ENCODE assay signal across 1 cellular context in the genomic region with DNA sequence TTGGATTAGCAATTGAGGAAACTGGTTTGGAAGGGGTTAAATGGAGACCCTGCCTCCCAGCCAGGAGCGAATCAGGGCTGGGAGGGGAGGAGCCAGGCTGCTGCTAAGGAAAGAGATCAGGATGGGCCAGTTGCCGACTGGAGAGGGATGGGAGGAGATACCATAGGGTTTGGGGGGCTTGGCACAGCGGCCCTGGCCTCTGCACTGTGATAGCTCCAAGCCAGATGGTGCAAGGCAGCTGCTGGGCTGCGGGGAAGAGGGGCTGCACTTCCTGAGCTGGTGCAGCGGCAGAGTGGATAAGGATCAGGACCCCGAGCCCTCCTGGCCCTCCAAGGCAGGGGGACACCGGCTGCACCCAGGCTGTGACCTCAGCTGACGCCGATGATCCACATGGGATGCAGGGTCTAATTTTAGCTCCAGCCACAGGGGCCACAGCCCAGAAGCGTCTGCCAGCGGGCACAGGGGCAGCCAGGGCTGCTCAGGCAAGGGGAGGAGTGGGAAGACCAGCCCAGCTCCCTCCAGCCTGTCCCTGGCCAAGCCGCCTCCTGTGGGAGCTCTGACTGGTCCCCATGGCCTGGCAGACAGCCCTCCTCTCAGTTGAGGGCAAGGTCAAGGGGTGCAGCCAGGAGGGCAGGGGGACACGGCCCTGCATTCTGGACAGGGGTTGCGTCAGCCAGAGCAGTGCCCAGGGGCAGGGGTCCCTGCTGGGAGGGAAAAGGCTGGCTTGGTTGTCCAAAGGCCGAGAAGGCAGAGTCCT.
TF ChIP-seq lines count a peak whose summit lies in the region.

A gene with protein sequence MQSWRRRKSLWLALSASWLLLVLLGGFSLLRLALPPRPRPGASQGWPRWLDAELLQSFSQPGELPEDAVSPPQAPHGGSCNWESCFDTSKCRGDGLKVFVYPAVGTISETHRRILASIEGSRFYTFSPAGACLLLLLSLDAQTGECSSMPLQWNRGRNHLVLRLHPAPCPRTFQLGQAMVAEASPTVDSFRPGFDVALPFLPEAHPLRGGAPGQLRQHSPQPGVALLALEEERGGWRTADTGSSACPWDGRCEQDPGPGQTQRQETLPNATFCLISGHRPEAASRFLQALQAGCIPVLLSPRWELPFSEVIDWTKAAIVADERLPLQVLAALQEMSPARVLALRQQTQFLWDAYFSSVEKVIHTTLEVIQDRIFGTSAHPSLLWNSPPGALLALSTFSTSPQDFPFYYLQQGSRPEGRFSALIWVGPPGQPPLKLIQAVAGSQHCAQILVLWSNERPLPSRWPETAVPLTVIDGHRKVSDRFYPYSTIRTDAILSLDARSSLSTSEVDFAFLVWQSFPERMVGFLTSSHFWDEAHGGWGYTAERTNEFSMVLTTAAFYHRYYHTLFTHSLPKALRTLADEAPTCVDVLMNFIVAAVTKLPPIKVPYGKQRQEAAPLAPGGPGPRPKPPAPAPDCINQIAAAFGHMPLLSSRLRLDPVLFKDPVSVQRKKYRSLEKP (plus strand): TSS at position 129 of the 757 bp plus-strand sequence. CDS start 872 bp downstream, outside the sequence.

TF ChIP-seq in HepG2, 621 proteins besides CTCF, POLR2A, EP300 and RAD21 (continued from another document and continues in another):
- TF ChIP-seq KDM5B (CRISPR knock-in tag; IDR thresholded peaks at IDR 0.05; ENCODE audit: borderline replicate concordance): peak; percentile 39; the same call in 1 of the 2 replicates
- 0 out of 2 replicates have a peak, but pooled peaks have one; percentile 31 for TF ChIP-seq NR2C2 (CRISPR knock-in tag; IDR thresholded peaks at IDR 0.05; ENCODE audit: borderline replicate concordance)
- peak; percentile 81; the same call in 1 of the 2 replicates for TF ChIP-seq ESRRA (CRISPR knock-in tag; IDR thresholded peaks at IDR 0.05; ENCODE audit: low read depth)
- TF ChIP-seq PCBP1 (IDR thresholded peaks at IDR 0.05; ENCODE audit: borderline replicate concordance, low read depth, low read length): 0 out of 2 replicates have a peak, but pooled peaks have one; percentile 53
- TF ChIP-seq CENPX (CRISPR knock-in tag; IDR thresholded peaks at IDR 0.05): no peak
- peak; percentile 30; the same call in 1 of the 2 replicates for TF ChIP-seq MTA1 (CRISPR knock-in tag; IDR thresholded peaks at IDR 0.05; ENCODE audit: borderline replicate concordance)
- no peak; the same call in 1 of the 2 replicates for TF ChIP-seq RARA (CRISPR knock-in tag; IDR thresholded peaks at IDR 0.05)
- TF ChIP-seq ZNF292 (CRISPR knock-in tag; IDR thresholded peaks at IDR 0.05; ENCODE audit: borderline replicate concordance, low read depth): 0 out of 2 replicates have a peak, but pooled peaks have one; percentile 46
- TF ChIP-seq HNRNPLL (IDR thresholded peaks at IDR 0.05; ENCODE audit: low read depth, low read length, poor library complexity, severe bottlenecking): peak; percentile 42
- 0 out of 2 replicates have a peak, but pooled peaks have one; percentile 48 for TF ChIP-seq JUND (CRISPR knock-in tag; IDR thresholded peaks at IDR 0.05)
- TF ChIP-seq ZNF234 (CRISPR knock-in tag; conservative IDR thresholded peaks at IDR 0.05): no peak
- TF ChIP-seq SALL1 (CRISPR knock-in tag; IDR thresholded peaks at IDR 0.05): peak; percentile 35
- 0 out of 2 replicates have a peak, but pooled peaks have one; percentile 31 for TF ChIP-seq NFYB (CRISPR knock-in tag; IDR thresholded peaks at IDR 0.05)
- TF ChIP-seq, protein P1, sequence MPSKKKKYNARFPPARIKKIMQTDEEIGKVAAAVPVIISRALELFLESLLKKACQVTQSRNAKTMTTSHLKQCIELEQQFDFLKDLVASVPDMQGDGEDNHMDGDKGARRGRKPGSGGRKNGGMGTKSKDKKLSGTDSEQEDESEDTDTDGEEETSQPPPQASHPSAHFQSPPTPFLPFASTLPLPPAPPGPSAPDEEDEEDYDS (CRISPR knock-in tag; IDR thresholded peaks at IDR 0.05): 0 out of 2 replicates have a peak, but pooled peaks have one; percentile 23
- TF ChIP-seq, protein P2, sequence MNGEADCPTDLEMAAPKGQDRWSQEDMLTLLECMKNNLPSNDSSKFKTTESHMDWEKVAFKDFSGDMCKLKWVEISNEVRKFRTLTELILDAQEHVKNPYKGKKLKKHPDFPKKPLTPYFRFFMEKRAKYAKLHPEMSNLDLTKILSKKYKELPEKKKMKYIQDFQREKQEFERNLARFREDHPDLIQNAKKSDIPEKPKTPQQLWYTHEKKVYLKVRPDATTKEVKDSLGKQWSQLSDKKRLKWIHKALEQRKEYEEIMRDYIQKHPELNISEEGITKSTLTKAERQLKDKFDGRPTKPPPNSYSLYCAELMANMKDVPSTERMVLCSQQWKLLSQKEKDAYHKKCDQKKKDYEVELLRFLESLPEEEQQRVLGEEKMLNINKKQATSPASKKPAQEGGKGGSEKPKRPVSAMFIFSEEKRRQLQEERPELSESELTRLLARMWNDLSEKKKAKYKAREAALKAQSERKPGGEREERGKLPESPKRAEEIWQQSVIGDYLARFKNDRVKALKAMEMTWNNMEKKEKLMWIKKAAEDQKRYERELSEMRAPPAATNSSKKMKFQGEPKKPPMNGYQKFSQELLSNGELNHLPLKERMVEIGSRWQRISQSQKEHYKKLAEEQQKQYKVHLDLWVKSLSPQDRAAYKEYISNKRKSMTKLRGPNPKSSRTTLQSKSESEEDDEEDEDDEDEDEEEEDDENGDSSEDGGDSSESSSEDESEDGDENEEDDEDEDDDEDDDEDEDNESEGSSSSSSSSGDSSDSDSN (CRISPR knock-in tag; IDR thresholded peaks at IDR 0.05): peak; percentile 45; the same call in 1 of the 2 replicates
- no peak for TF ChIP-seq LCORL (IDR thresholded peaks at IDR 0.05)
- TF ChIP-seq LCORL (CRISPR knock-in tag; IDR thresholded peaks at IDR 0.05): peak; percentile 21; the same call in 1 of the 2 replicates
- TF ChIP-seq HDAC2 (CRISPR knock-in tag; IDR thresholded peaks at IDR 0.05): 0 out of 2 replicates have a peak, but pooled peaks have one; percentile 14
- TF ChIP-seq, protein P3, sequence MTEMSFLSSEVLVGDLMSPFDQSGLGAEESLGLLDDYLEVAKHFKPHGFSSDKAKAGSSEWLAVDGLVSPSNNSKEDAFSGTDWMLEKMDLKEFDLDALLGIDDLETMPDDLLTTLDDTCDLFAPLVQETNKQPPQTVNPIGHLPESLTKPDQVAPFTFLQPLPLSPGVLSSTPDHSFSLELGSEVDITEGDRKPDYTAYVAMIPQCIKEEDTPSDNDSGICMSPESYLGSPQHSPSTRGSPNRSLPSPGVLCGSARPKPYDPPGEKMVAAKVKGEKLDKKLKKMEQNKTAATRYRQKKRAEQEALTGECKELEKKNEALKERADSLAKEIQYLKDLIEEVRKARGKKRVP (CRISPR knock-in tag; IDR thresholded peaks at IDR 0.05): peak in 1 of 2 experiments; percentile 87; a peak in 2 of 4 replicates
- TF ChIP-seq, protein P4, sequence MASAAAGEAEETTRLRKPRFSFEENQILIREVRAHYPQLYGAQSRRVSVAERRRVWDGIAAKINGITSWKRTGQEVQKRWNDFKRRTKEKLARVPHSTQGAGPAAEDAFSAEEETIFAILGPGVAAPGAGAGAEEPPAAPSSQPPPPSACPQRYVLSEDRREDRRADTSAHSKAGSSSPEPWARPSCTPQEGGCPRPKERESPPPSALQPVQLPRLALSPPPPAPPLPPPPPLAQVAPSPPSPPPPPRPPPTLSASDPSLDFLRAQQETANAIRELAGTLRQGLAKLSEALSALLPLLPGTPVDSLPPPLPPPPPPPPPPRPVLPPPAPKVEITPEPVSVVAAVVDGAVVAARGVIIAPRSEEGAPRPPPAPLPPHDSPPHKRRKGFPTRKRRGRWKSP (CRISPR knock-in tag; IDR thresholded peaks at IDR 0.05): 0 out of 2 replicates have a peak, but pooled peaks have one; percentile 33
- peak; percentile 34 for TF ChIP-seq AGO2 (optimal IDR thresholded peaks at IDR 0.05; ENCODE audit: low read depth, low read length)
- TF ChIP-seq GATA4 (IDR thresholded peaks at IDR 0.05; ENCODE audit: borderline replicate concordance, low read depth): no peak
- TF ChIP-seq, protein P5, sequence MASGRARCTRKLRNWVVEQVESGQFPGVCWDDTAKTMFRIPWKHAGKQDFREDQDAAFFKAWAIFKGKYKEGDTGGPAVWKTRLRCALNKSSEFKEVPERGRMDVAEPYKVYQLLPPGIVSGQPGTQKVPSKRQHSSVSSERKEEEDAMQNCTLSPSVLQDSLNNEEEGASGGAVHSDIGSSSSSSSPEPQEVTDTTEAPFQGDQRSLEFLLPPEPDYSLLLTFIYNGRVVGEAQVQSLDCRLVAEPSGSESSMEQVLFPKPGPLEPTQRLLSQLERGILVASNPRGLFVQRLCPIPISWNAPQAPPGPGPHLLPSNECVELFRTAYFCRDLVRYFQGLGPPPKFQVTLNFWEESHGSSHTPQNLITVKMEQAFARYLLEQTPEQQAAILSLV (CRISPR knock-in tag; IDR thresholded peaks at IDR 0.05; ENCODE audit: borderline replicate concordance): no peak
- TF ChIP-seq HNRNPL (IDR thresholded peaks at IDR 0.05; ENCODE audit: low read depth, low read length): peak; percentile 87
- 0 out of 2 replicates have a peak, but pooled peaks have one; percentile 53 for TF ChIP-seq TGIF2 (CRISPR knock-in tag; IDR thresholded peaks at IDR 0.05)
- TF ChIP-seq THAP11 (CRISPR knock-in tag; IDR thresholded peaks at IDR 0.05): peak; percentile 9; the same call in 1 of the 2 replicates
- TF ChIP-seq, protein P6, sequence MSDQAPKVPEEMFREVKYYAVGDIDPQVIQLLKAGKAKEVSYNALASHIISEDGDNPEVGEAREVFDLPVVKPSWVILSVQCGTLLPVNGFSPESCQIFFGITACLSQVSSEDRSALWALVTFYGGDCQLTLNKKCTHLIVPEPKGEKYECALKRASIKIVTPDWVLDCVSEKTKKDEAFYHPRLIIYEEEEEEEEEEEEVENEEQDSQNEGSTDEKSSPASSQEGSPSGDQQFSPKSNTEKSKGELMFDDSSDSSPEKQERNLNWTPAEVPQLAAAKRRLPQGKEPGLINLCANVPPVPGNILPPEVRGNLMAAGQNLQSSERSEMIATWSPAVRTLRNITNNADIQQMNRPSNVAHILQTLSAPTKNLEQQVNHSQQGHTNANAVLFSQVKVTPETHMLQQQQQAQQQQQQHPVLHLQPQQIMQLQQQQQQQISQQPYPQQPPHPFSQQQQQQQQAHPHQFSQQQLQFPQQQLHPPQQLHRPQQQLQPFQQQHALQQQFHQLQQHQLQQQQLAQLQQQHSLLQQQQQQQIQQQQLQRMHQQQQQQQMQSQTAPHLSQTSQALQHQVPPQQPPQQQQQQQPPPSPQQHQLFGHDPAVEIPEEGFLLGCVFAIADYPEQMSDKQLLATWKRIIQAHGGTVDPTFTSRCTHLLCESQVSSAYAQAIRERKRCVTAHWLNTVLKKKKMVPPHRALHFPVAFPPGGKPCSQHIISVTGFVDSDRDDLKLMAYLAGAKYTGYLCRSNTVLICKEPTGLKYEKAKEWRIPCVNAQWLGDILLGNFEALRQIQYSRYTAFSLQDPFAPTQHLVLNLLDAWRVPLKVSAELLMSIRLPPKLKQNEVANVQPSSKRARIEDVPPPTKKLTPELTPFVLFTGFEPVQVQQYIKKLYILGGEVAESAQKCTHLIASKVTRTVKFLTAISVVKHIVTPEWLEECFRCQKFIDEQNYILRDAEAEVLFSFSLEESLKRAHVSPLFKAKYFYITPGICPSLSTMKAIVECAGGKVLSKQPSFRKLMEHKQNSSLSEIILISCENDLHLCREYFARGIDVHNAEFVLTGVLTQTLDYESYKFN (CRISPR knock-in tag; conservative IDR thresholded peaks at IDR 0.05): 0 out of 2 replicates have a peak, but pooled peaks have one; percentile 22
- 0 out of 2 replicates have a peak, but pooled peaks have one; percentile 3 for TF ChIP-seq SAP130 (CRISPR knock-in tag; IDR thresholded peaks at IDR 0.05; ENCODE audit: low read depth)
- TF ChIP-seq, protein P7, sequence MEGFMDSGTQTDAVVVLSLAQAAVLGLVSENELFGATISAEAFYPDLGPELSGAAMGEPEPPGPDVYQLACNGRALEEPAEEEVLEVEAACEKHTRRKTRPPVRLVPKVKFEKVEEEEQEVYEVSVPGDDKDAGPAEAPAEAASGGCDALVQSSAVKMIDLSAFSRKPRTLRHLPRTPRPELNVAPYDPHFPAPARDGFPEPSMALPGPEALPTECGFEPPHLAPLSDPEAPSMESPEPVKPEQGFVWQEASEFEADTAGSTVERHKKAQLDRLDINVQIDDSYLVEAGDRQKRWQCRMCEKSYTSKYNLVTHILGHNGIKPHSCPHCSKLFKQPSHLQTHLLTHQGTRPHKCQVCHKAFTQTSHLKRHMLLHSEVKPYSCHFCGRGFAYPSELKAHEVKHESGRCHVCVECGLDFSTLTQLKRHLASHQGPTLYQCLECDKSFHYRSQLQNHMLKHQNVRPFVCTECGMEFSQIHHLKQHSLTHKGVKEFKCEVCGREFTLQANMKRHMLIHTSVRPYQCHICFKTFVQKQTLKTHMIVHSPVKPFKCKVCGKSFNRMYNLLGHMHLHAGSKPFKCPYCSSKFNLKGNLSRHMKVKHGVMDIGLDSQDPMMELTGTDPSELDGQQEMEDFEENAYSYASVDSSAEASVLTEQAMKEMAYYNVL (CRISPR knock-in tag; IDR thresholded peaks at IDR 0.05; ENCODE audit: borderline replicate concordance): no peak; the same call in 1 of the 2 replicates
- TF ChIP-seq NONO (IDR thresholded peaks at IDR 0.05): no peak
- peak; percentile 56 for TF ChIP-seq NONO (CRISPR knock-in tag; conservative IDR thresholded peaks at IDR 0.05)
- peak; percentile 61 for TF ChIP-seq HNF4A (CRISPR knock-in tag; IDR thresholded peaks at IDR 0.05)
- TF ChIP-seq SSRP1 (CRISPR knock-in tag; IDR thresholded peaks at IDR 0.05): peak; percentile 26; the same call in 1 of the 2 replicates
- TF ChIP-seq, protein P8, sequence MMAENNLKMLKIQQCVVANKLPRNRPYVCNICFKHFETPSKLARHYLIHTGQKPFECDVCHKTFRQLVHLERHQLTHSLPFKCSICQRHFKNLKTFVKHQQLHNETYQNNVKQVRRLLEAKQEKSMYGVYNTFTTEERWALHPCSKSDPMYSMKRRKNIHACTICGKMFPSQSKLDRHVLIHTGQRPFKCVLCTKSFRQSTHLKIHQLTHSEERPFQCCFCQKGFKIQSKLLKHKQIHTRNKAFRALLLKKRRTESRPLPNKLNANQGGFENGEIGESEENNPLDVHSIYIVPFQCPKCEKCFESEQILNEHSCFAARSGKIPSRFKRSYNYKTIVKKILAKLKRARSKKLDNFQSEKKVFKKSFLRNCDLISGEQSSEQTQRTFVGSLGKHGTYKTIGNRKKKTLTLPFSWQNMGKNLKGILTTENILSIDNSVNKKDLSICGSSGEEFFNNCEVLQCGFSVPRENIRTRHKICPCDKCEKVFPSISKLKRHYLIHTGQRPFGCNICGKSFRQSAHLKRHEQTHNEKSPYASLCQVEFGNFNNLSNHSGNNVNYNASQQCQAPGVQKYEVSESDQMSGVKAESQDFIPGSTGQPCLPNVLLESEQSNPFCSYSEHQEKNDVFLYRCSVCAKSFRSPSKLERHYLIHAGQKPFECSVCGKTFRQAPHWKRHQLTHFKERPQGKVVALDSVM (CRISPR knock-in tag; IDR thresholded peaks at IDR 0.05): 0 out of 2 replicates have a peak, but pooled peaks have one; percentile 17
- TF ChIP-seq ZMYM4 (CRISPR knock-in tag; IDR thresholded peaks at IDR 0.05): 0 out of 2 replicates have a peak, but pooled peaks have one; percentile 39
- TF ChIP-seq RBFOX2 (IDR thresholded peaks at IDR 0.05; ENCODE audit: low read depth, low read length): peak; percentile 53; the same call in 1 of the 2 replicates
- TF ChIP-seq SOX6 (IDR thresholded peaks at IDR 0.05): no peak
- TF ChIP-seq SOX6 (CRISPR knock-in tag; IDR thresholded peaks at IDR 0.05): peak; percentile 39; the same call in 1 of the 2 replicates
- peak; percentile 32; the same call in 1 of the 2 replicates for TF ChIP-seq KDM2A (CRISPR knock-in tag; IDR thresholded peaks at IDR 0.05; ENCODE audit: borderline replicate concordance, low read depth)
- no peak for TF ChIP-seq ERF (CRISPR knock-in tag; IDR thresholded peaks at IDR 0.05)
- TF ChIP-seq ZBTB7A (CRISPR knock-in tag; IDR thresholded peaks at IDR 0.05): peak; percentile 97
